8 cellular contexts compared by ENCODE assay signal in the genomic region with DNA sequence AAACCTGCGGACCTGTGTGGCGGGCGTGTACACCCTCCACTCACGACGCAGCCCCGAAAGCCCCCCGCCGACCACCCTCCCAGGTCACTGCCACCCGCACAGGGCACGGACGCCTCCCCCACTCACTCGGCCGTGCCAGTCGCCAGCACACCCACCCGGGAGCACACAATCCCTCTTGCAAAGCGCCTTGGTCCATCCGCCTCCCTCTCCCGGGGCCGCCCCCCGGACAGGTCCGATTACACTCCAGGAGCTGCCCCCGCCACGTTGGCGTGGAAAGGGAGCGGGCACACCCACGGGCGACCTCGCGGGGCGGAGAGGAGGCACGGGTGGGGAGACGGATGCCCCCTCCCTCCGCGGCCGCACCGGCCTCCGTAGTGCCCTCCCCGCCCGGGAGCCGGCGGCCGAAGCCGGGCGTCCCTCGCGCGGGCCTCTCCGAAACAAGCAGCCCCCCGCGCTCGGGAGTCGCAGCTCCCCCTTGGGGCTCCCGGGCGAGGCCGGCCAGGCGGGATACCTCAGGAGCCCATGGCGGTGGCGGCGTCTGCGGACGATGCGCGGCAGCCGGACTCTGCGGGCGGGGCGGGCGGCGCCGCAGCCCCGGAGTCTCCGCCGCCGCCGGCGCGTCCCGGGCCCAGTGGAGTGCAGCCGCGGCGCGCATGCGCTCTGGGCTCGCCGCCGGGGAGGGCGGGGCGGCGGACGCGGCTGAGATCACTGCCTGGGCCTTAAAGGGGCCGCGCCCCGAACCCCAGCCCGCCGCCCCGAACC. TPM values are rescaled to one million over a fixed set of nuclear protein-coding genes. Genes with fewer than 3 reads are reported as not detected.
A peak's percentile ranks its signal among the peaks of the same experiment; 100 is the strongest.
DNase-seq lines count a peak whose midpoint lies in the region; ATAC-seq and TF ChIP-seq lines count a peak whose summit lies in the region.

TMEM184B (minus strand) TSS at position 638 of the 762 bp plus-strand sequence. CDS start 25,049 bp downstream, outside the sequence.

- peak; percentile 47 for DNase-seq in Jurkat, Clone E6-1 (ENCODE audit: low read depth, low spot score)
- DNase-seq in T-cell (peak; percentile 59 to 85 (median 76)), adipocyte (ENCODE audit: low read depth) (peak; percentile 90), heart left ventricle (peak; percentile 76 to 92 (median 86)), posterior cingulate gyrus (peak; percentile 69 to 97 (median 75)), tibial nerve (ENCODE audit: low spot score in 2 of 2) (peak; percentile 58 to 66)

- ATAC-seq in GM19372 (IDR thresholded peaks at IDR 0.05; ENCODE audit: low read depth, unreplicated experiment): peak; percentile 84
- ATAC-seq in T-cell (replicated peaks in 1 of 4): peak; percentile 95 to 97 (median 96)
- ATAC-seq in heart left ventricle: peak; percentile 43 to 95 (median 90)

- peak within 1 kb of the TSS; percentile 78 for H3K4me3 ChIP-seq in Jurkat, Clone E6-1 (ENCODE audit: low read length)
- H3K4me3 ChIP-seq in adipocyte (ENCODE audit: low read length) (peak within 1 kb of the TSS; percentile 96), heart left ventricle (peak within 1 kb of the TSS; percentile 71 to 100 (median 95)), tibial nerve (peak within 1 kb of the TSS; percentile 94 to 98 (median 94))

- peak within 1 kb of the TSS; percentile 84 to 90 (median 90) for H3K4me3 Mint-ChIP-seq in T-cell

- POLR2A ChIA-PET in T-cell (lab: Charles Lee): interaction anchor here in 1 of 2 donors (0.6 kb wide), 1 partner anchor 1042 kb away, joined by 3 read pairs; no protein-coding TSS in a partner anchor

- WGBS in heart left ventricle, 4 donors: 0 to 1% (median 0%) methylated on average over 12 to 97 of the region's 97 CpGs
- 1% methylated on average over 26 to 35 of the region's 97 CpGs for WGBS in tibial nerve, 2 donors

- intact Hi-C loops in heart left ventricle (cut with DNase I) (loop anchor here (2.0 to 5.0 kb wide), 5 partner anchors 35 to 70 kb away; partner anchors contain the start of genes CSNK1E (in 4 of the 10) and MAFF (in 1 of the 10)), posterior cingulate gyrus (cut with DNase I) (loop anchor here (1.0 kb wide), 1 partner anchor 44 kb away; no protein-coding TSS in a partner anchor)

- TF ChIP-seq CTCF in C4-2B (conservative IDR thresholded peaks at IDR 0.05) (no peak), heart left ventricle (IDR thresholded peaks at IDR 0.05) (peak in 1 of 12 donors; percentile 6), tibial nerve (IDR thresholded peaks at IDR 0.05) (peak in 2 of 5 experiments; percentile 49 to 54)

- no peaks in the 10 kb centered on the region for H3K27me3 Mint-ChIP-seq in T-cell

- peak within 1 kb of the TSS; percentile 89 to 93 for H3K27ac Mint-ChIP-seq in T-cell

- H3K36me3 ChIP-seq in adipocyte (ENCODE audit: control insufficient read depth, insufficient read depth, low read length, severe bottlenecking) (peaks cover 3% of the 10 kb centered on the region), heart left ventricle (peaks cover 0 to 4% (median 0%) of the 10 kb centered on the region in 9 donors), tibial nerve (no peaks in the 10 kb centered on the region)

- H3K36me3 Mint-ChIP-seq in T-cell: no peaks in the 10 kb centered on the region

- H3K27me3 ChIP-seq in adipocyte (replicated peaks; ENCODE audit: control insufficient read depth, insufficient read depth, low read length): no peaks in the 10 kb centered on the region
- no peaks in the 10 kb centered on the region for H3K27me3 ChIP-seq in heart left ventricle
- no peaks in the 10 kb centered on the region for H3K27me3 ChIP-seq in tibial nerve

- CTCF ChIA-PET in T-cell (lab: Charles Lee): interaction anchor here in 1 of 2 donors (0.6 to 1.1 kb wide), 2 partner anchors 15 to 224 kb away, joined by 3 to 5 read pairs; no protein-coding TSS in a partner anchor

- H3K9me3 ChIP-seq in adipocyte (ENCODE audit: control insufficient read depth, low read length) (no peaks in the 10 kb centered on the region), heart left ventricle (no peaks in the 10 kb centered on the region), tibial nerve (no peaks in the 10 kb centered on the region)

- H3K9me3 Mint-ChIP-seq in T-cell: no peaks in the 10 kb centered on the region

- TF ChIP-seq POLR2A in heart left ventricle (IDR thresholded peaks at IDR 0.05): peak; percentile 69 to 94
- TF ChIP-seq POLR2A in tibial nerve (IDR thresholded peaks at IDR 0.05): peak; percentile 96 to 99

- H3K4me1 Mint-ChIP-seq in T-cell: peaks cover 46 to 55% (median 52%) of the 10 kb centered on the region in 3 donors

- peak within 1 kb of the TSS; percentile 80 for H3K27ac ChIP-seq in C4-2B
- peak within 1 kb of the TSS; percentile 92 to 99 (median 98) for H3K27ac ChIP-seq in heart left ventricle
- peak within 1 kb of the TSS; percentile 91 to 99 (median 98) for H3K27ac ChIP-seq in tibial nerve

- H3K9ac ChIP-seq in adipocyte (ENCODE audit: low read length): peak within 1 kb of the TSS; percentile 88

- TF ChIP-seq EP300 in tibial nerve (IDR thresholded peaks at IDR 0.05): peak in 1 of 2 donors; percentile 36

- H3K4me1 ChIP-seq in adipocyte (ENCODE audit: control insufficient read depth, insufficient read depth, low read length) (peaks cover 35% of the 10 kb centered on the region), heart left ventricle (peaks cover 3 to 58% (median 47%) of the 10 kb centered on the region in 12 donors), tibial nerve (peaks cover 0 to 62% (median 28%) of the 10 kb centered on the region in 4 donors)

RNA-seq across cellular contexts. Expression of gene TMEM184B, which starts in this region (rescaled TPM):
- polyA plus RNA-seq in Jurkat, Clone E6-1 (2012; ENCODE audit: insufficient read depth, insufficient read length): 18.6 TPM
- 10 to 100 TPM; 30.8 to 41.3 (median 35.8) TPM for total RNA-seq in T-cell
- total RNA-seq in heart left ventricle: 100 to 1,000 TPM in 1 of 9 donors, 10 to 100 TPM in 8; 37.6 to 103 (median 47.0) TPM
- 10 to 100 TPM; 19.5 to 54.4 TPM for polyA plus RNA-seq in heart left ventricle
- total RNA-seq in tibial nerve: 100 to 1,000 TPM in 1 of 4 donors, 10 to 100 TPM in 3; 61.1 to 138 (median 72.0) TPM

Comparison
In these comparisons a context has a peak if more than half of its experiments do, and no peak if none do; other contexts are left out.
1. Peak in every context shown above with its lines: DNase-seq, ATAC-seq, H3K4me3 ChIP-seq and H3K27ac ChIP-seq.